Comparison of ENCODE assay signal across 8 cellular contexts in the genomic region with DNA sequence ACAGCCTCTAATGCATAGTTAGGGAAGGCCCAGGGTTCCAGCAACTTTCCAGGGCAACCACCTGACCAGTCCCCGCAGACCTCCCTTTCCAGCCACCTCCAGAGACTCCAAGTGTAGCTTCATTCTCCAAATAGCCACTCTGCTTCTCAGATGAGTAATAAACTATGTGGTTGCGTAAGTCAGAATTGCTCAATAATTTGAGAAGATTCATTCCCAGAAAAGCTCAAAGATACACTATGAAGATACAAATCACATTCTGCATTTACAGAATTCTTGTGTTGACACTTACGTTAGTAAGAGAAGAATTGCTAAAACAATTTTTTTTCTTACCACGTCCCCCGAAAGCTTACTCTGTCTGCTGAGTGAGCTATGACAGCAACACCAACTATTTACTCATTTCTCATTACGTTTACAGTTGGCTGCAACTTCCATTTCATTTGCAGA. TPM values are rescaled to one million over a fixed set of nuclear protein-coding genes. Genes with fewer than 3 reads are reported as not detected.
DNase-seq lines count a peak whose midpoint lies in the region; ATAC-seq and TF ChIP-seq lines count a peak whose summit lies in the region.

No MANE protein-coding gene starts in this region.

- no peak for TF ChIP-seq CTCF in prostate gland (IDR thresholded peaks at IDR 0.05)

- no peaks in the 10 kb centered on the region for H3K9me3 ChIP-seq in prostate gland

- no peaks in the 10 kb centered on the region for H3K36me3 ChIP-seq in prostate gland

- TF ChIP-seq POLR2A in prostate gland (IDR thresholded peaks at IDR 0.05): no peak

- intact Hi-C loops in prostate gland (cut with DNase I): no loop called here

- DNase-seq in COLO829 (ENCODE audit: low spot score) (peak; percentile 68), NOMO-1 treated with DMSO at 0.1 percent for 48 hours (lab: John Stamatoyannopoulos, UW; ENCODE audit: unreplicated experiment) (peak; percentile 82), non-pigmented ciliary epithelial cell (ENCODE audit: low read depth) (peak; percentile 90), prostate gland (ENCODE audit: low spot score) (no peak)

- no peak overlapping the region for H3K4me3 ChIP-seq in prostate gland

- 43% methylated on average over 6 of the region's 6 CpGs for WGBS in prostate gland

- peak; percentile 79 for ATAC-seq in esophagus mucosa
- no peak for ATAC-seq in GM18511 (IDR thresholded peaks at IDR 0.05; ENCODE audit: unreplicated experiment)
- no peak for ATAC-seq in GM18861 (IDR thresholded peaks at IDR 0.05; ENCODE audit: unreplicated experiment)
- ATAC-seq in GM18498 (IDR thresholded peaks at IDR 0.05; ENCODE audit: unreplicated experiment): no peak

- no peak overlapping the region for H3K27ac ChIP-seq in prostate gland

- H3K27me3 ChIP-seq in prostate gland (replicated peaks; ENCODE audit: insufficient read depth): no peaks in the 10 kb centered on the region

- no peaks in the 10 kb centered on the region for H3K4me1 ChIP-seq in prostate gland (replicated peaks)

RNA-seq across cellular contexts. Expression of a gene that starts 8.2 kb away (rescaled TPM):
- total RNA-seq in esophagus mucosa (7.1 TPM), prostate gland (10 to 100 TPM; 22.0 to 27.4 TPM)
